ENCODE assay signal across 1 cellular context in the genomic region with DNA sequence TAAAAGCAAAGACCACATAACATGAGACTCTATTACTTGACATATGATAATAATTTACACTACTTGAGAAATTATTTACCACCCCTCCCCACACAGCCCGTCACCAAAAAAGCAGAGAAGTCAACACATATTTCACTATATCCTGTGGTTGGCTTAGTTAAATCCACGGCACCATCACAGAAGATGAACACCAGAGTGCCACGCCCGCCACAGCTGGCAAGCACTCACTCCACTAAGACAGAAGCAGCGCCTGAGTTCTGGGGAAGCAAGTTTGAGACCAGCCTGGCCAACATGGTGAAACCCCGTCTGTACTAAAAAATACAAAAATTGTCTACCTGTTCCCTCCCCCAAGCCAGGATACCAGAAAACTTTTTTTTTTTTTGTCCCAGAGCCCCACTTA.
TF ChIP-seq lines count a peak whose summit lies in the region.

No MANE protein-coding gene starts in this region.

TF ChIP-seq in H1, 55 proteins besides CTCF, POLR2A, EP300 and RAD21 (continued from another document):
- TF ChIP-seq HDAC6 (IDR thresholded peaks at IDR 0.05; ENCODE audit: low read depth, low read length), result no peak
- TF ChIP-seq NANOG (IDR thresholded peaks at IDR 0.05; ENCODE audit: insufficient read depth, low read depth, low read length, poor library complexity, severe bottlenecking), result no peak
- TF ChIP-seq GABPA (IDR thresholded peaks at IDR 0.05; ENCODE audit: borderline replicate concordance, insufficient read depth, low read length), result no peak
- TF ChIP-seq ZNF274 (IDR thresholded peaks at IDR 0.05; ENCODE audit: borderline replicate concordance, extremely low read depth, low read length), result no peak
- TF ChIP-seq CBX5 (IDR thresholded peaks at IDR 0.05; ENCODE audit: low read depth, low read length), result no peak
- no peak for TF ChIP-seq POU5F1 (IDR thresholded peaks at IDR 0.05; ENCODE audit: low read depth, low read length)
- TF ChIP-seq, protein P1, sequence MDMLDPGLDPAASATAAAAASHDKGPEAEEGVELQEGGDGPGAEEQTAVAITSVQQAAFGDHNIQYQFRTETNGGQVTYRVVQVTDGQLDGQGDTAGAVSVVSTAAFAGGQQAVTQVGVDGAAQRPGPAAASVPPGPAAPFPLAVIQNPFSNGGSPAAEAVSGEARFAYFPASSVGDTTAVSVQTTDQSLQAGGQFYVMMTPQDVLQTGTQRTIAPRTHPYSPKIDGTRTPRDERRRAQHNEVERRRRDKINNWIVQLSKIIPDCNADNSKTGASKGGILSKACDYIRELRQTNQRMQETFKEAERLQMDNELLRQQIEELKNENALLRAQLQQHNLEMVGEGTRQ (IDR thresholded peaks at IDR 0.05; ENCODE audit: low read length), result no peak
- no peak for TF ChIP-seq GTF2F1 (IDR thresholded peaks at IDR 0.05; ENCODE audit: borderline replicate concordance, low read depth, low read length)
- TF ChIP-seq ASH2L (IDR thresholded peaks at IDR 0.05; ENCODE audit: low read length), result no peak
- TF ChIP-seq CTBP2 (IDR thresholded peaks at IDR 0.05; ENCODE audit: borderline replicate concordance, insufficient read depth, insufficient read length, low read length), result no peak
- no peak for TF ChIP-seq SIN3A (conservative IDR thresholded peaks at IDR 0.05 in 1 of 2, IDR thresholded peaks at IDR 0.05 in 1 of 2; ENCODE audit: low read depth in 1 of 2, low read length in 2 of 2)
- TF ChIP-seq, protein P2, sequence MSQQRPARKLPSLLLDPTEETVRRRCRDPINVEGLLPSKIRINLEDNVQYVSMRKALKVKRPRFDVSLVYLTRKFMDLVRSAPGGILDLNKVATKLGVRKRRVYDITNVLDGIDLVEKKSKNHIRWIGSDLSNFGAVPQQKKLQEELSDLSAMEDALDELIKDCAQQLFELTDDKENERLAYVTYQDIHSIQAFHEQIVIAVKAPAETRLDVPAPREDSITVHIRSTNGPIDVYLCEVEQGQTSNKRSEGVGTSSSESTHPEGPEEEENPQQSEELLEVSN (IDR thresholded peaks at IDR 0.05), result no peak
